In the genomic region with DNA sequence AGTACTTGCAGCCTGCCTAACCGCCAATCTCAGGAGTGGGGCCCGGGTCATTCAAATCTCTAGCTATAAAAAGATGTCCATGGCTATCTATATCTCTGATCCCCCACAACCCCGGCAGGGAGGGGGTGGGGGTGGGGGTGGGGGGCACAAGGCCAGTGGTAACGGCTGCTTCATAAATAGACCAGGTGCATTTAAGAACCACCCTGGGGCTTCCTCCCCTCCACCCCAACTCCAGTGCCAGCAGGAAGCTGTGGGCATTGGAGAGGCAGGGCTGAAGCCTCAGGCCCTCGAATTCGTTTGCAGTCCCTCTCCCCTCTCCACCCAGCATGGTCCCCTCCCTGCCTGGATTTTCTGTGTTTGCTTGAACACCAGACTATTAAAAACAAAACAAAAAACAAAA, we compare ENCODE assay signal across 13 cellular contexts. TPM values are rescaled to one million over a fixed set of nuclear protein-coding genes. Genes with fewer than 3 reads are reported as not detected.
DNase-seq lines count a peak whose midpoint lies in the region; ATAC-seq and TF ChIP-seq lines count a peak whose summit lies in the region.
"Had no signal": no experiment of that assay in that cellular context is flagged by ENCODE, and none has a peak within 500 bp of the region (broad histone marks: within the 10 kb centered on the region; RNA-seq: fewer than 3 reads in every experiment).

No MANE protein-coding gene starts in this region.

- peak overlapping the region; percentile 89 to 94 for H3K27ac ChIP-seq in right atrium auricular region
- H3K27ac ChIP-seq in hepatocyte, result no peak overlapping the region
- H3K27ac ChIP-seq in uterus, result peak overlapping the region; percentile 69 to 90
- H3K27ac ChIP-seq: colonic mucosa had no signal

- DNase-seq in right atrium auricular region (ENCODE audit: low spot score), result no peak
- DNase-seq in cardiac septum (ENCODE audit: low spot score), result no peak
- DNase-seq in NT2/D1 (ENCODE audit: low read depth, low spot score), result no peak
- DNase-seq in hepatocyte (ENCODE audit: low spot score), result no peak
- DNase-seq in uterus, result no peak
- DNase-seq in Calu3, result no peak
- no peak for DNase-seq in HAP-1 (ENCODE audit: low spot score in 2 of 2)
- DNase-seq: activated effector memory CD4-positive, alpha-beta T cell treated with anti-CD3 and anti-CD28 coated beads, Interleukin-2, amount 50 U/mL, for 16 hours; colonic mucosa; COR-L47 had no signal

- CTCF ChIA-PET in Calu3 (lab: Charles Lee), result no interaction called here

- H4K20me1 ChIP-seq in hepatocyte (ENCODE audit: insufficient read depth, poor library complexity, severe bottlenecking), result no peaks in the 10 kb centered on the region

- no peak for TF ChIP-seq CTCF in right atrium auricular region (IDR thresholded peaks at IDR 0.05)
- TF ChIP-seq CTCF in hepatocyte (IDR thresholded peaks at IDR 0.05; ENCODE audit: poor library complexity), result no peak
- no peak for TF ChIP-seq CTCF in uterus (IDR thresholded peaks at IDR 0.05)
- TF ChIP-seq CTCF in Calu3 (IDR thresholded peaks at IDR 0.05; ENCODE audit: unreplicated experiment), result no peak

- in situ Hi-C loops in HAP-1 (cut with MboI; ENCODE audit: low sequenced_read_pairs), result loop anchor here (5.0 kb wide), 1 partner anchor 75 kb away; no protein-coding TSS in a partner anchor

- peaks cover 11% of the 10 kb centered on the region for H3K36me3 Mint-ChIP-seq in Calu3 (ENCODE audit: insufficient read depth, unreplicated experiment)

- intact Hi-C loops in cardiac septum (cut with DNase I) (no loop called here), uterus (cut with DNase I; ENCODE audit: low total_unique reads) (no loop called here), Calu3 (cut with micrococcal nuclease; ENCODE audit: unreplicated experiment) (no loop called here)

- no TSS peak for BruUV-seq in Calu3 (replicated peaks; lab: Mats Ljungman, UMichigan)

- H3K79me2 ChIP-seq in hepatocyte, result peaks cover 10% of the 10 kb centered on the region

- H3K27ac Mint-ChIP-seq in Calu3 (ENCODE audit: unreplicated experiment), result no peak overlapping the region

- TF ChIP-seq POLR2A in uterus (IDR thresholded peaks at IDR 0.05), result no peak

- H3K27me3 ChIP-seq in right atrium auricular region (no peaks in the 10 kb centered on the region), NT2/D1 (ENCODE audit: insufficient read depth, insufficient read length) (peaks cover 2% of the 10 kb centered on the region), hepatocyte (peaks cover 19% of the 10 kb centered on the region), uterus (no peaks in the 10 kb centered on the region), HAP-1 (ENCODE audit: low read depth) (no peaks in the 10 kb centered on the region)
- H3K27me3 ChIP-seq: colonic mucosa had no signal

- H3K36me3 ChIP-seq in right atrium auricular region, result no peaks in the 10 kb centered on the region
- H3K36me3 ChIP-seq in NT2/D1 (ENCODE audit: insufficient read depth, insufficient read length, low read length), result peaks cover 12% of the 10 kb centered on the region
- no peaks in the 10 kb centered on the region for H3K36me3 ChIP-seq in hepatocyte (replicated peaks; ENCODE audit: insufficient read depth, low read depth)
- no peaks in the 10 kb centered on the region for H3K36me3 ChIP-seq in uterus
- no peaks in the 10 kb centered on the region; the same call in 1 of the 2 replicates for H3K36me3 ChIP-seq in HAP-1 (replicated peaks)
- H3K36me3 ChIP-seq: colonic mucosa, prostate gland, thoracic aorta had no signal

- no peaks in the 10 kb centered on the region for H3K9me2 ChIP-seq in hepatocyte (replicated peaks; ENCODE audit: insufficient read depth)

- no peak overlapping the region for H3K4me3 Mint-ChIP-seq in Calu3 (ENCODE audit: low read depth, unreplicated experiment)

- H2AFZ ChIP-seq in hepatocyte, result no peak overlapping the region

- H3K27me3 Mint-ChIP-seq in Calu3 (ENCODE audit: unreplicated experiment), result no peaks in the 10 kb centered on the region

- ATAC-seq in GM21367 (IDR thresholded peaks at IDR 0.05; ENCODE audit: unreplicated experiment), result no peak

- H3K4me1 Mint-ChIP-seq in Calu3 (ENCODE audit: low read depth, unreplicated experiment), result no peaks in the 10 kb centered on the region

- H3K9ac ChIP-seq in NT2/D1 (ENCODE audit: insufficient read length, low read depth), result peak overlapping the region; percentile 36

- H3K9me3 ChIP-seq in right atrium auricular region (no peaks in the 10 kb centered on the region), NT2/D1 (ENCODE audit: insufficient read depth, low read length) (no peaks in the 10 kb centered on the region), hepatocyte (ENCODE audit: low read depth) (no peaks in the 10 kb centered on the region), uterus (no peaks in the 10 kb centered on the region), HAP-1 (no peaks in the 10 kb centered on the region)
- H3K9me3 ChIP-seq: colonic mucosa, prostate gland, thoracic aorta had no signal

- H3K4me2 ChIP-seq in hepatocyte, result peak overlapping the region; percentile 90

- WGBS in hepatocyte (ENCODE audit: low lambda C conversion rate, missing lambda C conversion rate), result 66% methylated on average over 5 of the region's 6 CpGs

- peaks cover 0 to 45% of the 10 kb centered on the region in 2 donors for H3K4me1 ChIP-seq in right atrium auricular region
- peaks cover 15% of the 10 kb centered on the region for H3K4me1 ChIP-seq in NT2/D1 (ENCODE audit: insufficient read depth, insufficient read length)
- H3K4me1 ChIP-seq in hepatocyte (ENCODE audit: insufficient read depth), result peaks cover 19% of the 10 kb centered on the region
- H3K4me1 ChIP-seq in uterus, result peaks cover 0 to 8% of the 10 kb centered on the region in 2 donors
- H3K4me1 ChIP-seq in HAP-1, result peaks cover 8% of the 10 kb centered on the region
- H3K4me1 ChIP-seq: prostate gland had no signal

- H3K4me3 ChIP-seq in right atrium auricular region (no peak overlapping the region), NT2/D1 (ENCODE audit: insufficient read length, low read depth) (no peak overlapping the region), hepatocyte (no peak overlapping the region), uterus (no peak overlapping the region), HAP-1 (no peak overlapping the region)

- no peaks in the 10 kb centered on the region for H3K9me3 Mint-ChIP-seq in Calu3 (ENCODE audit: low read depth, unreplicated experiment)

RNA-seq across cellular contexts. Expression of gene RAP1GAP2, which starts 56.0 kb away (rescaled TPM):
- total RNA-seq in right atrium auricular region (10 to 100 TPM; 22.4 to 32.9 TPM), cardiac septum (31.2 TPM), hepatocyte (8.6 and 10.0 TPM in 2 replicates), uterus (10 to 100 TPM in 1 of 4 donors, 1 to 10 TPM in 3; 1.5 to 23.1 (median 6.7) TPM), Calu3 (2022) (28.9 and 38.4 TPM in 2 replicates)
- 3.0 and 4.6 TPM in 2 replicates for polyA plus RNA-seq in hepatocyte
